In genomic region chr13:42574011-42574410, GRCh38 we compare ENCODE assay signal across 9 cellular contexts. TPM values are rescaled to one million over a fixed set of nuclear protein-coding genes. Genes with fewer than 3 reads are reported as not detected.
DNase-seq lines count a peak whose midpoint lies in the region; ATAC-seq and TF ChIP-seq lines count a peak whose summit lies in the region.
"Had no signal": no experiment of that assay in that cellular context is flagged by ENCODE, and none has a peak within 500 bp of the region (broad histone marks: within the 10 kb centered on the region; RNA-seq: fewer than 3 reads in every experiment).

TNFSF11 (plus strand) TSS chr13:42574152; CDS start chr13:42574304, 152 bp downstream.

- TF ChIP-seq CTCF in heart right ventricle (IDR thresholded peaks at IDR 0.05) (no peak), brain (conservative IDR thresholded peaks at IDR 0.05) (no peak)

- peak within 1 kb of the TSS in 1 of 2 donors; percentile 37 for H3K9ac ChIP-seq in mucosa of rectum (ENCODE audit: low read depth in 1 of 2, low read length in 2 of 2)

- H3K4me3 Mint-ChIP-seq in brain, result peak within 1 kb of the TSS; percentile 54 to 79 (median 73)

- peaks cover 11 to 29% (median 17%) of the 10 kb centered on the region in 5 experiments for H3K9me3 Mint-ChIP-seq in brain

- no peaks in the 10 kb centered on the region for H3K36me3 Mint-ChIP-seq in brain

- H3K4me1 ChIP-seq in heart right ventricle (peaks cover 0 to 18% (median 5%) of the 10 kb centered on the region in 9 donors), mucosa of rectum (ENCODE audit: control insufficient read depth in 2 of 2, insufficient read depth in 2 of 2, low read length in 2 of 2) (peaks cover 7 to 13% of the 10 kb centered on the region in 2 donors)

- H3K9me3 ChIP-seq in heart right ventricle (peaks cover 0 to 4% (median 0%) of the 10 kb centered on the region in 11 donors), mucosa of rectum (ENCODE audit: control insufficient read depth in 2 of 2, low read length in 2 of 2) (no peaks in the 10 kb centered on the region)

- H3K27ac ChIP-seq in heart right ventricle (no peak within 1 kb of the TSS), mucosa of rectum (ENCODE audit: low read depth in 2 of 2, low read length in 2 of 2) (no peak within 1 kb of the TSS)

- no peak for DNase-seq in heart right ventricle
- no peak for DNase-seq in cardiac septum (ENCODE audit: low spot score)
- DNase-seq in cerebellar nuclear complex (lab: John Stamatoyannopoulos, UW), result no peak
- DNase-seq in NCI-H1436 (lab: John Stamatoyannopoulos, UW), result no peak
- no peak for DNase-seq in dermis blood vessel endothelial cell

- intact Hi-C loops in heart right ventricle (cut with DNase I) (no loop called here), cardiac septum (cut with DNase I) (no loop called here)

- peaks cover 74% of the 10 kb centered on the region for H3K27me3 Mint-ChIP-seq in brain

- 1 to 2% methylated on average over 38 to 39 of the region's 39 CpGs for WGBS in heart right ventricle, 2 donors

- H3K4me1 Mint-ChIP-seq in brain, result peaks cover 11% of the 10 kb centered on the region

- ATAC-seq in heart right ventricle, result peak in 1 of 8 donors; percentile 31
- ATAC-seq in HG03521 (IDR thresholded peaks at IDR 0.05; ENCODE audit: unreplicated experiment), result peak; percentile 34

- H3K4me3 ChIP-seq in heart right ventricle (peak within 1 kb of the TSS in 8 of 10 donors; percentile 17 to 43 (median 30)), mucosa of rectum (ENCODE audit: low read length in 2 of 2) (peak within 1 kb of the TSS; percentile 54 to 66)

- no peak within 1 kb of the TSS for H3K27ac Mint-ChIP-seq in brain

- H3K27me3 ChIP-seq in heart right ventricle (peaks cover 9 to 75% (median 67%) of the 10 kb centered on the region in 7 donors), mucosa of rectum (ENCODE audit: control insufficient read depth in 2 of 2, insufficient read depth in 2 of 2, low read length in 2 of 2) (peaks cover 11 to 13% of the 10 kb centered on the region in 2 donors)

- H3K36me3 ChIP-seq in heart right ventricle (no peaks in the 10 kb centered on the region), mucosa of rectum (ENCODE audit: control insufficient read depth in 2 of 2, insufficient read depth in 2 of 2, low read length in 2 of 2) (no peaks in the 10 kb centered on the region)

RNA-seq across cellular contexts. Expression of gene TNFSF11, which starts in this region (rescaled TPM):
- total RNA-seq in heart right ventricle (not detected), cardiac septum (not detected), dermis blood vessel endothelial cell (not detected in 2 replicates)
- polyA plus RNA-seq in heart right ventricle (not detected), brain (ENCODE audit: insufficient read depth, low read depth, low replicate concordance) (not detected)
- total RNA-seq: temporal lobe had no signal
